ENCODE assay signal across 10 cellular contexts in genomic region chr6:165987483-165988305, GRCh38.
A peak's percentile ranks its signal among the peaks of the same experiment; 100 is the strongest.
DNase-seq lines count a peak whose midpoint lies in the region; ATAC-seq and TF ChIP-seq lines count a peak whose summit lies in the region.
"Had no signal": no experiment of that assay in that cellular context is flagged by ENCODE, and none has a peak within 500 bp of the region (broad histone marks: within the 10 kb centered on the region; RNA-seq: fewer than 3 reads in every experiment).

No MANE protein-coding gene starts in this region.

- TF ChIP-seq CTCF in WTC11 (IDR thresholded peaks at IDR 0.05) (no peak), right atrium auricular region (IDR thresholded peaks at IDR 0.05) (no peak), retinal pigment epithelial cell (conservative IDR thresholded peaks at IDR 0.05; ENCODE audit: low read depth, low read length) (no peak)

- DNase-seq in H4 (ENCODE audit: low spot score): peak; percentile 58
- DNase-seq in WTC11 (ENCODE audit: low spot score): peak; percentile 63
- peak; percentile 90 for DNase-seq in right atrium auricular region (ENCODE audit: low spot score)
- peak; percentile 88 for DNase-seq in retinal pigment epithelial cell (ENCODE audit: low read depth)
- no peak for DNase-seq in HuH-7.5 (ENCODE audit: low spot score)
- no peak for DNase-seq in activated CD8-positive, alpha-beta memory T cell treated with anti-CD3 and anti-CD28 coated beads, Interleukin-2, amount 50 U/mL, for 4 hours
- no peak for DNase-seq in activated CD4-positive, alpha-beta T cell treated with anti-CD3 and anti-CD28 coated beads, Interleukin-2, amount 50 U/mL, for 48 hours

- no peaks in the 10 kb centered on the region for H3K9me3 ChIP-seq in right atrium auricular region

- H3K4me3 ChIP-seq in right atrium auricular region (peak overlapping the region; percentile 42 to 46), retinal pigment epithelial cell (ENCODE audit: low read length) (peak overlapping the region; percentile 70)
- H3K4me3 ChIP-seq: lung had no signal

- H3K27me3 Mint-ChIP-seq in WTC11 (ENCODE audit: low read depth): peaks cover 99% of the 10 kb centered on the region

- peaks cover 0 to 29% of the 10 kb centered on the region in 2 donors for H3K4me1 ChIP-seq in right atrium auricular region

- H3K27ac Mint-ChIP-seq in WTC11: no peak overlapping the region

- peak overlapping the region; percentile 76 for H3K4me3 Mint-ChIP-seq in WTC11

- ATAC-seq in WTC11 (peak; percentile 58), HG03469 (IDR thresholded peaks at IDR 0.05; ENCODE audit: unreplicated experiment) (no peak)

- no peaks in the 10 kb centered on the region for H3K36me3 ChIP-seq in right atrium auricular region

- peak overlapping the region; percentile 16 to 19 for H3K27ac ChIP-seq in right atrium auricular region
- H3K27ac ChIP-seq: HL-60 had no signal

- POLR2A ChIA-PET in WTC11 (lab: Charles Lee): no interaction called here

- CTCF ChIA-PET in WTC11 (lab: Charles Lee): interaction anchor here (2.4 to 2.9 kb wide), 2 partner anchors 97 to 110 kb away, joined by 7 to 11 read pairs; no protein-coding TSS in a partner anchor

- H3K36me3 Mint-ChIP-seq in WTC11: no peaks in the 10 kb centered on the region

- H3K9me3 Mint-ChIP-seq in WTC11: no peaks in the 10 kb centered on the region

- peaks cover 0 to 7% of the 10 kb centered on the region in 2 donors for H3K27me3 ChIP-seq in right atrium auricular region

- H3K4me1 Mint-ChIP-seq in WTC11: peaks cover 24% of the 10 kb centered on the region

TF ChIP-seq in WTC11, 78 proteins besides CTCF, POLR2A, EP300 and RAD21:
- TF ChIP-seq ERG (CRISPR knock-in tag; IDR thresholded peaks at IDR 0.05) (no peak), FOXK1 (CRISPR knock-in tag; IDR thresholded peaks at IDR 0.05) (no peak), NR2C2 (CRISPR knock-in tag; IDR thresholded peaks at IDR 0.05) (no peak), ZSCAN18 (CRISPR knock-in tag; IDR thresholded peaks at IDR 0.05) (no peak), KAT7 (CRISPR knock-in tag; IDR thresholded peaks at IDR 0.05; ENCODE audit: borderline replicate concordance) (no peak), ZNF138 (CRISPR knock-in tag; conservative IDR thresholded peaks at IDR 0.05) (no peak)
- TF ChIP-seq, protein P1, sequence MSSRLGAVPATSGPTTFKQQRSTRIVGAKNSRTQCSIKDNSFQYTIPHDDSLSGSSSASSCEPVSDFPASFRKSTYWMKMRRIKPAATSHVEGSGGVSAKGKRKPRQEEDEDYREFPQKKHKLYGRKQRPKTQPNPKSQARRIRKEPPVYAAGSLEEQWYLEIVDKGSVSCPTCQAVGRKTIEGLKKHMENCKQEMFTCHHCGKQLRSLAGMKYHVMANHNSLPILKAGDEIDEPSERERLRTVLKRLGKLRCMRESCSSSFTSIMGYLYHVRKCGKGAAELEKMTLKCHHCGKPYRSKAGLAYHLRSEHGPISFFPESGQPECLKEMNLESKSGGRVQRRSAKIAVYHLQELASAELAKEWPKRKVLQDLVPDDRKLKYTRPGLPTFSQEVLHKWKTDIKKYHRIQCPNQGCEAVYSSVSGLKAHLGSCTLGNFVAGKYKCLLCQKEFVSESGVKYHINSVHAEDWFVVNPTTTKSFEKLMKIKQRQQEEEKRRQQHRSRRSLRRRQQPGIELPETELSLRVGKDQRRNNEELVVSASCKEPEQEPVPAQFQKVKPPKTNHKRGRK (CRISPR knock-in tag; IDR thresholded peaks at IDR 0.05; ENCODE audit: borderline replicate concordance): no peak
- TF ChIP-seq, protein P2, sequence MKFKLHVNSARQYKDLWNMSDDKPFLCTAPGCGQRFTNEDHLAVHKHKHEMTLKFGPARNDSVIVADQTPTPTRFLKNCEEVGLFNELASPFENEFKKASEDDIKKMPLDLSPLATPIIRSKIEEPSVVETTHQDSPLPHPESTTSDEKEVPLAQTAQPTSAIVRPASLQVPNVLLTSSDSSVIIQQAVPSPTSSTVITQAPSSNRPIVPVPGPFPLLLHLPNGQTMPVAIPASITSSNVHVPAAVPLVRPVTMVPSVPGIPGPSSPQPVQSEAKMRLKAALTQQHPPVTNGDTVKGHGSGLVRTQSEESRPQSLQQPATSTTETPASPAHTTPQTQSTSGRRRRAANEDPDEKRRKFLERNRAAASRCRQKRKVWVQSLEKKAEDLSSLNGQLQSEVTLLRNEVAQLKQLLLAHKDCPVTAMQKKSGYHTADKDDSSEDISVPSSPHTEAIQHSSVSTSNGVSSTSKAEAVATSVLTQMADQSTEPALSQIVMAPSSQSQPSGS (CRISPR knock-in tag; IDR thresholded peaks at IDR 0.05; ENCODE audit: borderline replicate concordance, low read depth): no peak

Comparison
In these comparisons a context has a peak if more than half of its experiments do, and no peak if none do; other contexts are left out.
1. DNase-seq: peak in H4 (single experiment), WTC11 (single experiment), right atrium auricular region (single experiment) and retinal pigment epithelial cell (single experiment); none in HuH-7.5 (single experiment), activated CD8-positive, alpha-beta memory T cell treated with anti-CD3 and anti-CD28 coated beads, Interleukin-2, amount 50 U/mL, for 4 hours (single experiment) and activated CD4-positive, alpha-beta T cell treated with anti-CD3 and anti-CD28 coated beads, Interleukin-2, amount 50 U/mL, for 48 hours (0 of 2).